Comparison of ENCODE assay signal across 1 cellular context in the genomic region with DNA sequence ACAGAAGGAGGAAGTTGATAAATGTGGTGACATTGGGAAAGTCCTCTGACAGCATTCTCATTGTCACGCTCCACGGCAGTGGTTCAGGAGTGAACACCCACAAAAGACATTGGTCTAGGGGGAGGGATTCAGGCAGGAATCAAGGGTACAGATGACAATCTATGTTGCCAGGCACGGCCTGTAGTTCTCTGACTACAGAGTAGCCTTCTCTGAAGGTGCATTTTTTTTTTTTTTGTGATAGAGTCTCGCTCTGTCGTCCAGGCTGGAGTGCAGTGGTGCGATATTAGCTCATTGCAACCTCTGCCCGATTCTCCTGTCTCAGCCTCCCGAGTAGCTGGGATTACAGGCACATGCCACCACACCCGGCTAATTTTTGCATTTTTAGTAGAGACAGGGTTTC.
TF ChIP-seq lines count a peak whose summit lies in the region.

No MANE protein-coding gene starts in this region.

TF ChIP-seq in K562, 482 proteins besides CTCF, POLR2A, EP300 and RAD21 (continued from another document and continues in another):
- TF ChIP-seq, protein P1, sequence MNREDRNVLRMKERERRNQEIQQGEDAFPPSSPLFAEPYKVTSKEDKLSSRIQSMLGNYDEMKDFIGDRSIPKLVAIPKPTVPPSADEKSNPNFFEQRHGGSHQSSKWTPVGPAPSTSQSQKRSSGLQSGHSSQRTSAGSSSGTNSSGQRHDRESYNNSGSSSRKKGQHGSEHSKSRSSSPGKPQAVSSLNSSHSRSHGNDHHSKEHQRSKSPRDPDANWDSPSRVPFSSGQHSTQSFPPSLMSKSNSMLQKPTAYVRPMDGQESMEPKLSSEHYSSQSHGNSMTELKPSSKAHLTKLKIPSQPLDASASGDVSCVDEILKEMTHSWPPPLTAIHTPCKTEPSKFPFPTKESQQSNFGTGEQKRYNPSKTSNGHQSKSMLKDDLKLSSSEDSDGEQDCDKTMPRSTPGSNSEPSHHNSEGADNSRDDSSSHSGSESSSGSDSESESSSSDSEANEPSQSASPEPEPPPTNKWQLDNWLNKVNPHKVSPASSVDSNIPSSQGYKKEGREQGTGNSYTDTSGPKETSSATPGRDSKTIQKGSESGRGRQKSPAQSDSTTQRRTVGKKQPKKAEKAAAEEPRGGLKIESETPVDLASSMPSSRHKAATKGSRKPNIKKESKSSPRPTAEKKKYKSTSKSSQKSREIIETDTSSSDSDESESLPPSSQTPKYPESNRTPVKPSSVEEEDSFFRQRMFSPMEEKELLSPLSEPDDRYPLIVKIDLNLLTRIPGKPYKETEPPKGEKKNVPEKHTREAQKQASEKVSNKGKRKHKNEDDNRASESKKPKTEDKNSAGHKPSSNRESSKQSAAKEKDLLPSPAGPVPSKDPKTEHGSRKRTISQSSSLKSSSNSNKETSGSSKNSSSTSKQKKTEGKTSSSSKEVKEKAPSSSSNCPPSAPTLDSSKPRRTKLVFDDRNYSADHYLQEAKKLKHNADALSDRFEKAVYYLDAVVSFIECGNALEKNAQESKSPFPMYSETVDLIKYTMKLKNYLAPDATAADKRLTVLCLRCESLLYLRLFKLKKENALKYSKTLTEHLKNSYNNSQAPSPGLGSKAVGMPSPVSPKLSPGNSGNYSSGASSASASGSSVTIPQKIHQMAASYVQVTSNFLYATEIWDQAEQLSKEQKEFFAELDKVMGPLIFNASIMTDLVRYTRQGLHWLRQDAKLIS (CRISPR knock-in tag; IDR thresholded peaks at IDR 0.05) = no peak
- 0 out of 2 replicates have a peak, but pooled peaks have one; percentile 24 for TF ChIP-seq POLR2G (IDR thresholded peaks at IDR 0.05; ENCODE audit: low read depth, low read length)
- TF ChIP-seq XRCC3 (IDR thresholded peaks at IDR 0.05) = no peak
- no peak for TF ChIP-seq HEY1 (CRISPR knock-in tag; IDR thresholded peaks at IDR 0.05; ENCODE audit: borderline replicate concordance)
- no peak for TF ChIP-seq ZNF589 (CRISPR knock-in tag; IDR thresholded peaks at IDR 0.05; ENCODE audit: low read depth)
- no peak for TF ChIP-seq CHD2 (IDR thresholded peaks at IDR 0.05; ENCODE audit: low read depth, low read length)
- peak; percentile 70 for TF ChIP-seq ZFP36 (IDR thresholded peaks at IDR 0.05; ENCODE audit: low read depth, low read length, partially characterized antibody)
- TF ChIP-seq, protein P2, sequence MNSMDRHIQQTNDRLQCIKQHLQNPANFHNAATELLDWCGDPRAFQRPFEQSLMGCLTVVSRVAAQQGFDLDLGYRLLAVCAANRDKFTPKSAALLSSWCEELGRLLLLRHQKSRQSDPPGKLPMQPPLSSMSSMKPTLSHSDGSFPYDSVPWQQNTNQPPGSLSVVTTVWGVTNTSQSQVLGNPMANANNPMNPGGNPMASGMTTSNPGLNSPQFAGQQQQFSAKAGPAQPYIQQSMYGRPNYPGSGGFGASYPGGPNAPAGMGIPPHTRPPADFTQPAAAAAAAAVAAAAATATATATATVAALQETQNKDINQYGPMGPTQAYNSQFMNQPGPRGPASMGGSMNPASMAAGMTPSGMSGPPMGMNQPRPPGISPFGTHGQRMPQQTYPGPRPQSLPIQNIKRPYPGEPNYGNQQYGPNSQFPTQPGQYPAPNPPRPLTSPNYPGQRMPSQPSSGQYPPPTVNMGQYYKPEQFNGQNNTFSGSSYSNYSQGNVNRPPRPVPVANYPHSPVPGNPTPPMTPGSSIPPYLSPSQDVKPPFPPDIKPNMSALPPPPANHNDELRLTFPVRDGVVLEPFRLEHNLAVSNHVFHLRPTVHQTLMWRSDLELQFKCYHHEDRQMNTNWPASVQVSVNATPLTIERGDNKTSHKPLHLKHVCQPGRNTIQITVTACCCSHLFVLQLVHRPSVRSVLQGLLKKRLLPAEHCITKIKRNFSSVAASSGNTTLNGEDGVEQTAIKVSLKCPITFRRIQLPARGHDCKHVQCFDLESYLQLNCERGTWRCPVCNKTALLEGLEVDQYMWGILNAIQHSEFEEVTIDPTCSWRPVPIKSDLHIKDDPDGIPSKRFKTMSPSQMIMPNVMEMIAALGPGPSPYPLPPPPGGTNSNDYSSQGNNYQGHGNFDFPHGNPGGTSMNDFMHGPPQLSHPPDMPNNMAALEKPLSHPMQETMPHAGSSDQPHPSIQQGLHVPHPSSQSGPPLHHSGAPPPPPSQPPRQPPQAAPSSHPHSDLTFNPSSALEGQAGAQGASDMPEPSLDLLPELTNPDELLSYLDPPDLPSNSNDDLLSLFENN (IDR thresholded peaks at IDR 0.05; ENCODE audit: low read depth in 2 of 2, low read length in 2 of 2) = 0 out of 4 replicates have a peak, but pooled peaks of 1 of the 2 experiments have one; percentile 59
- TF ChIP-seq RFX1 (IDR thresholded peaks at IDR 0.05) = no peak; the same call in 1 of the 2 replicates
- TF ChIP-seq, protein P3, sequence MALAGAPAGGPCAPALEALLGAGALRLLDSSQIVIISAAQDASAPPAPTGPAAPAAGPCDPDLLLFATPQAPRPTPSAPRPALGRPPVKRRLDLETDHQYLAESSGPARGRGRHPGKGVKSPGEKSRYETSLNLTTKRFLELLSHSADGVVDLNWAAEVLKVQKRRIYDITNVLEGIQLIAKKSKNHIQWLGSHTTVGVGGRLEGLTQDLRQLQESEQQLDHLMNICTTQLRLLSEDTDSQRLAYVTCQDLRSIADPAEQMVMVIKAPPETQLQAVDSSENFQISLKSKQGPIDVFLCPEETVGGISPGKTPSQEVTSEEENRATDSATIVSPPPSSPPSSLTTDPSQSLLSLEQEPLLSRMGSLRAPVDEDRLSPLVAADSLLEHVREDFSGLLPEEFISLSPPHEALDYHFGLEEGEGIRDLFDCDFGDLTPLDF (CRISPR knock-in tag; IDR thresholded peaks at IDR 0.05) = no peak
- TF ChIP-seq CXXC5 (CRISPR knock-in tag; IDR thresholded peaks at IDR 0.05) = 0 out of 2 replicates have a peak, but pooled peaks have one; percentile 52
- no peak for TF ChIP-seq FOXA3 (CRISPR knock-in tag; conservative IDR thresholded peaks at IDR 0.05 in 1 of 2, IDR thresholded peaks at IDR 0.05 in 1 of 2)
- TF ChIP-seq KLF13 (tag; IDR thresholded peaks at IDR 0.05; ENCODE audit: borderline replicate concordance, low read depth) = no peak
- TF ChIP-seq COPS2 (conservative IDR thresholded peaks at IDR 0.05) = no peak
- TF ChIP-seq, protein P4, sequence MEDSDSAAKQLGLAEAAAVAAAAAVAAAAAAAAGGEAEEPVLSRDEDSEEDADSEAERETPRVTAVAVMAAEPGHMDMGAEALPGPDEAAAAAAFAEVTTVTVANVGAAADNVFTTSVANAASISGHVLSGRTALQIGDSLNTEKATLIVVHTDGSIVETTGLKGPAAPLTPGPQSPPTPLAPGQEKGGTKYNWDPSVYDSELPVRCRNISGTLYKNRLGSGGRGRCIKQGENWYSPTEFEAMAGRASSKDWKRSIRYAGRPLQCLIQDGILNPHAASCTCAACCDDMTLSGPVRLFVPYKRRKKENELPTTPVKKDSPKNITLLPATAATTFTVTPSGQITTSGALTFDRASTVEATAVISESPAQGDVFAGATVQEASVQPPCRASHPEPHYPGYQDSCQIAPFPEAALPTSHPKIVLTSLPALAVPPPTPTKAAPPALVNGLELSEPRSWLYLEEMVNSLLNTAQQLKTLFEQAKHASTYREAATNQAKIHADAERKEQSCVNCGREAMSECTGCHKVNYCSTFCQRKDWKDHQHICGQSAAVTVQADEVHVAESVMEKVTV (CRISPR knock-in tag; IDR thresholded peaks at IDR 0.05) = no peak
- TF ChIP-seq SETDB1 (IDR thresholded peaks at IDR 0.05; ENCODE audit: low read length) = no peak
- no peak for TF ChIP-seq HDGF (IDR thresholded peaks at IDR 0.05)
- 0 out of 2 replicates have a peak, but pooled peaks have one; percentile 16 for TF ChIP-seq MEF2D (tag; conservative IDR thresholded peaks at IDR 0.05; ENCODE audit: low read depth)
- TF ChIP-seq TAF1 (IDR thresholded peaks at IDR 0.05; ENCODE audit: control insufficient read depth, extremely low read depth, insufficient read depth, low read length, severe bottlenecking) = peak; percentile 64
- no peak for TF ChIP-seq ZNF699 (CRISPR knock-in tag; IDR thresholded peaks at IDR 0.05; ENCODE audit: insufficient replicate concordance)
- TF ChIP-seq ZNF76 (CRISPR knock-in tag; IDR thresholded peaks at IDR 0.05; ENCODE audit: borderline replicate concordance) = no peak
- TF ChIP-seq ZNF384 (IDR thresholded peaks at IDR 0.05; ENCODE audit: low read depth, low read length) = peak; percentile 90
- TF ChIP-seq GABPB1 (CRISPR knock-in tag; IDR thresholded peaks at IDR 0.05) = no peak
- peak in 1 of 2 experiments; percentile 79; a peak in 1 of 4 replicates for TF ChIP-seq RCOR1 (IDR thresholded peaks at IDR 0.05; ENCODE audit: borderline replicate concordance in 1 of 2, low read depth in 2 of 2, low read length in 2 of 2)
- TF ChIP-seq ZFX (CRISPR knock-in tag; IDR thresholded peaks at IDR 0.05) = peak; percentile 55; the same call in 1 of the 2 replicates
- TF ChIP-seq ZNF79 (CRISPR knock-in tag; IDR thresholded peaks at IDR 0.05; ENCODE audit: low read depth) = no peak
- TF ChIP-seq MBD2 (IDR thresholded peaks at IDR 0.05; ENCODE audit: borderline replicate concordance, low read depth) = no peak
- TF ChIP-seq TAF9B (IDR thresholded peaks at IDR 0.05; ENCODE audit: partially characterized antibody) = no peak
- TF ChIP-seq, protein P5, sequence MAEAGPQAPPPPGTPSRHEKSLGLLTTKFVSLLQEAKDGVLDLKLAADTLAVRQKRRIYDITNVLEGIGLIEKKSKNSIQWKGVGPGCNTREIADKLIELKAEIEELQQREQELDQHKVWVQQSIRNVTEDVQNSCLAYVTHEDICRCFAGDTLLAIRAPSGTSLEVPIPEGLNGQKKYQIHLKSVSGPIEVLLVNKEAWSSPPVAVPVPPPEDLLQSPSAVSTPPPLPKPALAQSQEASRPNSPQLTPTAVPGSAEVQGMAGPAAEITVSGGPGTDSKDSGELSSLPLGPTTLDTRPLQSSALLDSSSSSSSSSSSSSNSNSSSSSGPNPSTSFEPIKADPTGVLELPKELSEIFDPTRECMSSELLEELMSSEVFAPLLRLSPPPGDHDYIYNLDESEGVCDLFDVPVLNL (CRISPR knock-in tag; IDR thresholded peaks at IDR 0.05; ENCODE audit: low read depth) = no peak
- TF ChIP-seq, protein P6, sequence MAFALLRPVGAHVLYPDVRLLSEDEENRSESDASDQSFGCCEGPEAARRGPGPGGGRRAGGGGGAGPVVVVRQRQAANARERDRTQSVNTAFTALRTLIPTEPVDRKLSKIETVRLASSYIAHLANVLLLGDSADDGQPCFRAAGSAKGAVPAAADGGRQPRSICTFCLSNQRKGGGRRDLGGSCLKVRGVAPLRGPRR (CRISPR knock-in tag; IDR thresholded peaks at IDR 0.05) = no peak
- TF ChIP-seq, protein P7, sequence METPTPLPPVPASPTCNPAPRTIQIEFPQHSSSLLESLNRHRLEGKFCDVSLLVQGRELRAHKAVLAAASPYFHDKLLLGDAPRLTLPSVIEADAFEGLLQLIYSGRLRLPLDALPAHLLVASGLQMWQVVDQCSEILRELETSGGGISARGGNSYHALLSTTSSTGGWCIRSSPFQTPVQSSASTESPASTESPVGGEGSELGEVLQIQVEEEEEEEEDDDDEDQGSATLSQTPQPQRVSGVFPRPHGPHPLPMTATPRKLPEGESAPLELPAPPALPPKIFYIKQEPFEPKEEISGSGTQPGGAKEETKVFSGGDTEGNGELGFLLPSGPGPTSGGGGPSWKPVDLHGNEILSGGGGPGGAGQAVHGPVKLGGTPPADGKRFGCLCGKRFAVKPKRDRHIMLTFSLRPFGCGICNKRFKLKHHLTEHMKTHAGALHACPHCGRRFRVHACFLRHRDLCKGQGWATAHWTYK (CRISPR knock-in tag; IDR thresholded peaks at IDR 0.05) = no peak
- TF ChIP-seq ZNF174 (CRISPR knock-in tag; IDR thresholded peaks at IDR 0.05) = no peak
- TF ChIP-seq, protein P8, sequence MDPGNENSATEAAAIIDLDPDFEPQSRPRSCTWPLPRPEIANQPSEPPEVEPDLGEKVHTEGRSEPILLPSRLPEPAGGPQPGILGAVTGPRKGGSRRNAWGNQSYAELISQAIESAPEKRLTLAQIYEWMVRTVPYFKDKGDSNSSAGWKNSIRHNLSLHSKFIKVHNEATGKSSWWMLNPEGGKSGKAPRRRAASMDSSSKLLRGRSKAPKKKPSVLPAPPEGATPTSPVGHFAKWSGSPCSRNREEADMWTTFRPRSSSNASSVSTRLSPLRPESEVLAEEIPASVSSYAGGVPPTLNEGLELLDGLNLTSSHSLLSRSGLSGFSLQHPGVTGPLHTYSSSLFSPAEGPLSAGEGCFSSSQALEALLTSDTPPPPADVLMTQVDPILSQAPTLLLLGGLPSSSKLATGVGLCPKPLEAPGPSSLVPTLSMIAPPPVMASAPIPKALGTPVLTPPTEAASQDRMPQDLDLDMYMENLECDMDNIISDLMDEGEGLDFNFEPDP (CRISPR knock-in tag; IDR thresholded peaks at IDR 0.05) = no peak
- TF ChIP-seq ZNF263 (CRISPR knock-in tag; IDR thresholded peaks at IDR 0.05; ENCODE audit: borderline replicate concordance) = 0 out of 2 replicates have a peak, but pooled peaks have one; percentile 23
- TF ChIP-seq ZNF644 (tag; IDR thresholded peaks at IDR 0.05; ENCODE audit: low read depth) = no peak
- TF ChIP-seq, protein P9, sequence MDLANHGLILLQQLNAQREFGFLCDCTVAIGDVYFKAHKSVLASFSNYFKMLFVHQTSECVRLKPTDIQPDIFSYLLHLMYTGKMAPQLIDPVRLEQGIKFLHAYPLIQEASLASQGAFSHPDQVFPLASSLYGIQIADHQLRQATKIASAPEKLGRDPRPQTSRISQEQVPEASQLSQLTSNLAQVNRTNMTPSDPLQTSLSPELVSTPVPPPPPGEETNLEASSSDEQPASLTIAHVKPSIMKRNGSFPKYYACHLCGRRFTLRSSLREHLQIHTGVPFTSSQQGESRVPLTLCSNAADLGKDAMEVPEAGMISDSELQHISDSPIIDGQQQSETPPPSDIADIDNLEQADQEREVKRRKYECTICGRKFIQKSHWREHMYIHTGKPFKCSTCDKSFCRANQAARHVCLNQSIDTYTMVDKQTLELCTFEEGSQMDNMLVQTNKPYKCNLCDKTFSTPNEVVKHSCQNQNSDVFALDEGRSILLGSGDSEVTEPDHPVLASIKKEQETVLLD (IDR thresholded peaks at IDR 0.05) = peak; percentile 57; the same call in 1 of the 2 replicates
- TF ChIP-seq MXI1 (IDR thresholded peaks at IDR 0.05; ENCODE audit: low read depth, low read length) = no peak
- no peak for TF ChIP-seq HNRNPH1 (optimal IDR thresholded peaks at IDR 0.05; ENCODE audit: low read depth, low read length)
- TF ChIP-seq ZNF24 (IDR thresholded peaks at IDR 0.05) = no peak
- TF ChIP-seq, protein P10, sequence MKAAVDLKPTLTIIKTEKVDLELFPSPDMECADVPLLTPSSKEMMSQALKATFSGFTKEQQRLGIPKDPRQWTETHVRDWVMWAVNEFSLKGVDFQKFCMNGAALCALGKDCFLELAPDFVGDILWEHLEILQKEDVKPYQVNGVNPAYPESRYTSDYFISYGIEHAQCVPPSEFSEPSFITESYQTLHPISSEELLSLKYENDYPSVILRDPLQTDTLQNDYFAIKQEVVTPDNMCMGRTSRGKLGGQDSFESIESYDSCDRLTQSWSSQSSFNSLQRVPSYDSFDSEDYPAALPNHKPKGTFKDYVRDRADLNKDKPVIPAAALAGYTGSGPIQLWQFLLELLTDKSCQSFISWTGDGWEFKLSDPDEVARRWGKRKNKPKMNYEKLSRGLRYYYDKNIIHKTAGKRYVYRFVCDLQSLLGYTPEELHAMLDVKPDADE (conservative IDR thresholded peaks at IDR 0.05; ENCODE audit: control insufficient read depth, low read depth, low read length) = no peak
- TF ChIP-seq HSF4 (CRISPR knock-in tag; IDR thresholded peaks at IDR 0.05; ENCODE audit: borderline replicate concordance) = no peak
- TF ChIP-seq NRF1 (conservative IDR thresholded peaks at IDR 0.05 in 1 of 2, IDR thresholded peaks at IDR 0.05 in 1 of 2) = no peak
- no peak for TF ChIP-seq FUS (optimal IDR thresholded peaks at IDR 0.05; ENCODE audit: low read depth, low read length)
- TF ChIP-seq PHF21A (IDR thresholded peaks at IDR 0.05; ENCODE audit: borderline replicate concordance, low read depth) = no peak
- TF ChIP-seq ARHGAP35 (IDR thresholded peaks at IDR 0.05; ENCODE audit: partially characterized antibody) = no peak
